ENCODE assay signal across 13 cellular contexts in genomic region chr19:18500376-18500775, GRCh38. TPM values are rescaled to one million over a fixed set of nuclear protein-coding genes. Genes with fewer than 3 reads are reported as not detected.
DNase-seq lines count a peak whose midpoint lies in the region; ATAC-seq, FAIRE-seq and TF ChIP-seq lines count a peak whose summit lies in the region.
"Had no signal": no experiment of that assay in that cellular context is flagged by ENCODE, and none has a peak within 500 bp of the region (broad histone marks: within the 10 kb centered on the region; RNA-seq: fewer than 3 reads in every experiment).

No MANE protein-coding gene starts in this region.

- H2BK20ac ChIP-seq in IMR-90 (ENCODE audit: low read depth, low read length) = no peak overlapping the region

- H3K4me3 ChIP-seq in IMR-90 (ENCODE audit: insufficient read depth, low read depth, low read length) (no peak overlapping the region), dorsolateral prefrontal cortex (no peak overlapping the region), neuronal stem cell (ENCODE audit: low read length in 2 of 2) (no peak overlapping the region), small intestine (ENCODE audit: low read depth in 1 of 2, low read length in 2 of 2) (no peak overlapping the region)

- no peak for ATAC-seq in IMR-90 (ENCODE audit: low read depth)

- H2AK5ac ChIP-seq in IMR-90 (ENCODE audit: low read depth, low read length) = no peak overlapping the region
- no peak overlapping the region for H2AK5ac ChIP-seq in neuronal stem cell (ENCODE audit: low read depth, low read length)

- H4K8ac ChIP-seq in IMR-90 (ENCODE audit: low read depth in 2 of 2, low read length in 2 of 2) (no peak overlapping the region), neuronal stem cell (ENCODE audit: low read depth, low read length) (no peak overlapping the region)

- H3K9me3 ChIP-seq in IMR-90 (ENCODE audit: control insufficient read depth, insufficient read depth, low read length) = no peaks in the 10 kb centered on the region
- H3K9me3 ChIP-seq in neuronal stem cell (replicated peaks in 1 of 2; ENCODE audit: control insufficient read depth in 2 of 2, insufficient read depth in 1 of 2, low read depth in 1 of 2, low read length in 2 of 2) = no peaks in the 10 kb centered on the region
- H3K9me3 ChIP-seq in small intestine (ENCODE audit: control insufficient read depth, low read depth) = no peaks in the 10 kb centered on the region

- no peak overlapping the region for H2AK9ac ChIP-seq in IMR-90 (replicated peaks; ENCODE audit: low read depth, low read length, poor library complexity)

- H3K4ac ChIP-seq in IMR-90 (ENCODE audit: low read depth, low read length) = no peak overlapping the region
- no peak overlapping the region for H3K4ac ChIP-seq in neuronal stem cell (ENCODE audit: low read length)

- peaks cover 14 to 100% of the 10 kb centered on the region in 2 experiments for H3K79me1 ChIP-seq in IMR-90 (ENCODE audit: low read depth in 1 of 2, low read length in 2 of 2)
- H3K79me1 ChIP-seq in neuronal stem cell (ENCODE audit: low read depth, low read length) = peaks cover 13% of the 10 kb centered on the region

- CTCF ChIA-PET in IMR-90 (lab: Yijun Ruan, JAX) = no interaction called here

- H2BK5ac ChIP-seq in IMR-90 (ENCODE audit: low read depth, low read length, poor library complexity, severe bottlenecking) (no peak overlapping the region), neuronal stem cell (ENCODE audit: low read length) (no peak overlapping the region)

- H3K23ac ChIP-seq in IMR-90 (ENCODE audit: low read depth, low read length) (0 out of 2 replicates have a peak overlapping the region, but pooled peaks have one; percentile 19), neuronal stem cell (ENCODE audit: low read depth, low read length, poor library complexity) (no peak overlapping the region)

- DNase-seq in IMR-90 (no peak), dorsolateral prefrontal cortex (no peak), neuronal stem cell (ENCODE audit: low spot score) (no peak), foreskin melanocyte (no peak), GM12892 (ENCODE audit: insufficient read length) (no peak), small intestine (no peak)
- DNase-seq in stimulated activated CD8-positive, alpha-beta memory T cell treated with anti-CD3 and anti-CD28 coated beads, Interleukin-4, amount 100 ng/mL, for 48 hours = no peak
- DNase-seq: activated CD8-positive, alpha-beta memory T cell treated with anti-CD3 and anti-CD28 coated beads for 24 hours; EL; Kasumi-1; naive B cell; NCI-H2029 had no signal

- H4K91ac ChIP-seq in IMR-90 (ENCODE audit: insufficient read depth, low read depth, low read length) = no peak overlapping the region
- no peak overlapping the region for H4K91ac ChIP-seq in neuronal stem cell (ENCODE audit: low read depth, low read length, poor library complexity)

- TF ChIP-seq POLR2A in IMR-90 (IDR thresholded peaks at IDR 0.05; ENCODE audit: low read depth, low read length) (no peak), GM12892 (IDR thresholded peaks at IDR 0.05; ENCODE audit: low read depth, low read length) (no peak)

- H2BK120ac ChIP-seq in IMR-90 (ENCODE audit: low read depth, low read length) = no peak overlapping the region
- peak overlapping the region; percentile 37 for H2BK120ac ChIP-seq in neuronal stem cell (ENCODE audit: low read depth, low read length)

- BruUV-seq in IMR-90 (replicated peaks; lab: Mats Ljungman, UMichigan) = no TSS peak

- no peak overlapping the region for H3K14ac ChIP-seq in IMR-90 (replicated peaks; ENCODE audit: low read depth, low read length)
- H3K14ac ChIP-seq in neuronal stem cell (ENCODE audit: low read length) = no peak overlapping the region

- TF ChIP-seq CTCF in 22Rv1 (IDR thresholded peaks at IDR 0.05) = no peak
- TF ChIP-seq CTCF in IMR-90 (conservative IDR thresholded peaks at IDR 0.05; ENCODE audit: low read depth, low read length) = no peak
- no peak for TF ChIP-seq CTCF in dorsolateral prefrontal cortex (IDR thresholded peaks at IDR 0.05 in 54 of 56, conservative IDR thresholded peaks at IDR 0.05 in 2 of 56; ENCODE audit: low read depth in 1 of 56, partially characterized antibody in 56 of 56)

- H3K27me3 ChIP-seq in IMR-90 (ENCODE audit: control insufficient read depth, insufficient read depth, low read length) = no peaks in the 10 kb centered on the region
- no peaks in the 10 kb centered on the region for H3K27me3 ChIP-seq in dorsolateral prefrontal cortex
- H3K27me3 ChIP-seq in neuronal stem cell (ENCODE audit: control insufficient read depth in 3 of 3, insufficient read depth in 3 of 3, low read depth in 1 of 3, low read length in 3 of 3) = peaks cover 0 to 2% (median 0%) of the 10 kb centered on the region in 3 experiments
- H3K27me3 ChIP-seq in small intestine (ENCODE audit: control insufficient read depth in 2 of 2, insufficient read depth in 2 of 2, low read length in 2 of 2) = no peaks in the 10 kb centered on the region

- peaks cover 23% of the 10 kb centered on the region for H3K4me1 ChIP-seq in IMR-90 (ENCODE audit: control insufficient read depth, insufficient read depth, low read length)
- H3K4me1 ChIP-seq in neuronal stem cell (ENCODE audit: control insufficient read depth in 2 of 2, insufficient read depth in 1 of 2, low read depth in 1 of 2, low read length in 2 of 2) = peaks cover 5 to 10% of the 10 kb centered on the region in 2 donors
- H3K4me1 ChIP-seq in small intestine (ENCODE audit: control insufficient read depth in 2 of 2, insufficient read depth in 1 of 2, low read depth in 1 of 2, low read length in 1 of 2) = peaks cover 20 to 36% of the 10 kb centered on the region in 2 donors

- dilution Hi-C loops in IMR-90 (cut with HindIII; ENCODE audit: low sequenced_read_pairs, unreplicated experiment) = no loop called here

- WGBS in IMR-90 (ENCODE audit: extremely low coverage in 2 of 2, insufficient read length in 1 of 2), 2 experiments = 80% methylated on average over 7 of the region's 7 CpGs; no CpG with 5 or more reads in 1 of the 2 experiments
- WGBS in neuronal stem cell (ENCODE audit: extremely low coverage in 2 of 2, insufficient read length in 2 of 2, insufficient replicate concordance in 1 of 2), 2 donors = no CpG with 5 or more reads among the region's 7 CpGs
- WGBS in small intestine, 3 donors = 64 to 79% (median 72%) methylated on average over 7 of the region's 7 CpGs

- H3K4me2 ChIP-seq in IMR-90 (ENCODE audit: low read depth, low read length) (no peak overlapping the region), neuronal stem cell (ENCODE audit: insufficient read depth, low read length, poor library complexity, severe bottlenecking) (no peak overlapping the region)

- FAIRE-seq in GM12892 (lab: Jason Lieb, UNC) (no peak), small intestine (lab: Jason Lieb, UNC) (no peak)

- H2BK15ac ChIP-seq in IMR-90 (ENCODE audit: low read depth, low read length) = no peak overlapping the region
- no peak overlapping the region for H2BK15ac ChIP-seq in neuronal stem cell (ENCODE audit: low read length)

- POLR2A ChIA-PET in IMR-90 (lab: Charles Lee; ENCODE audit: unreplicated experiment) = no interaction called here

- no peak overlapping the region for H2AFZ ChIP-seq in IMR-90 (replicated peaks; ENCODE audit: low read length, poor library complexity)
- no peak overlapping the region for H2AFZ ChIP-seq in neuronal stem cell (ENCODE audit: low read length)

- H4K5ac ChIP-seq in IMR-90 (ENCODE audit: low read depth, low read length) = no peak overlapping the region

- no peak overlapping the region for H3K18ac ChIP-seq in IMR-90 (ENCODE audit: low read depth, low read length)
- H3K18ac ChIP-seq in neuronal stem cell (ENCODE audit: low read length) = no peak overlapping the region

- in situ Hi-C loops in IMR-90 (cut with MboI; ENCODE audit: low sequenced_read_pairs) = no loop called here

- no peak overlapping the region for H3K9ac ChIP-seq in IMR-90 (ENCODE audit: low read depth, low read length)
- no peak overlapping the region for H3K9ac ChIP-seq in neuronal stem cell (ENCODE audit: low read depth, low read length, poor library complexity)

- peaks cover 67% of the 10 kb centered on the region for H3K9me1 ChIP-seq in IMR-90 (ENCODE audit: insufficient read depth, low read length)

- intact Hi-C loops in IMR-90 (cut with micrococcal nuclease) (no loop called here), dorsolateral prefrontal cortex (cut with DNase I) (no loop called here)

- H3K36me3 ChIP-seq in IMR-90 (ENCODE audit: control insufficient read depth, insufficient read depth, low read length) = no peaks in the 10 kb centered on the region
- no peaks in the 10 kb centered on the region for H3K36me3 ChIP-seq in neuronal stem cell (replicated peaks in 1 of 2; ENCODE audit: control insufficient read depth in 2 of 2, insufficient read depth in 2 of 2, low read length in 2 of 2)
- no peaks in the 10 kb centered on the region for H3K36me3 ChIP-seq in small intestine (ENCODE audit: control insufficient read depth in 2 of 2, insufficient read depth in 2 of 2, low read length in 2 of 2)

- peaks cover 100% of the 10 kb centered on the region for H4K20me1 ChIP-seq in IMR-90 (ENCODE audit: insufficient read depth, low read length)

- TF ChIP-seq RAD21 in IMR-90 (IDR thresholded peaks at IDR 0.05; ENCODE audit: low read length) = no peak

- no peak overlapping the region for H2BK12ac ChIP-seq in neuronal stem cell (ENCODE audit: low read length)

- no peak overlapping the region for H3K56ac ChIP-seq in IMR-90 (ENCODE audit: extremely low read depth, insufficient read depth, low read length)

- 0 out of 2 replicates have a peak overlapping the region, but pooled peaks have one; percentile 20 for H3K27ac ChIP-seq in 22Rv1
- H3K27ac ChIP-seq in IMR-90 (ENCODE audit: insufficient read depth, low read length) = no peak overlapping the region
- H3K27ac ChIP-seq in dorsolateral prefrontal cortex = peak overlapping the region in 33 of 59 donors; percentile 0 to 97 (median 74)
- no peak overlapping the region for H3K27ac ChIP-seq in neuronal stem cell (replicated peaks; ENCODE audit: low read length)
- H3K27ac ChIP-seq in small intestine (ENCODE audit: low read depth in 1 of 2, low read length in 1 of 2) = peak overlapping the region in 1 of 2 donors; percentile 24

RNA-seq across cellular contexts. Expression of gene ELL, which starts 21.5 kb away (rescaled TPM):
- 6.3 and 6.7 TPM in 2 replicates for total RNA-seq in IMR-90 (2012; rRNA removed)
- polyA plus RNA-seq in IMR-90 (2012; rRNA removed) = 13.1 and 15.0 TPM in 2 replicates
- polyA plus RNA-seq in IMR-90 (2012; cell fraction: cytosol; rRNA removed) = 6.3 and 15.8 TPM in 2 replicates
- 23.8 and 42.6 TPM in 2 replicates for polyA plus RNA-seq in IMR-90 (2012; cell fraction: nucleus; rRNA removed; ENCODE audit: low replicate concordance)
- 10 to 100 TPM in 119 of 120 experiments, 1 to 10 TPM in 1; 9.4 to 22.3 (median 15.4) TPM for total RNA-seq in dorsolateral prefrontal cortex
- polyA plus RNA-seq in neuronal stem cell (2013, experiment 1 of 2) = 5.2 TPM
- polyA plus RNA-seq in neuronal stem cell (2013, experiment 2 of 2) = 5.2 TPM
- 5.1 TPM for polyA plus RNA-seq in GM12892 (2012; ENCODE audit: missing spikeins)
- 10 to 100 TPM in 1 of 3 donors, 1 to 10 TPM in 2; 8.6 to 11.4 (median 9.5) TPM for polyA plus RNA-seq in small intestine

RNA-seq across cellular contexts. Expression of gene FKBP8, which starts 43.0 kb away (rescaled TPM):
- 134 and 153 TPM in 2 replicates for total RNA-seq in IMR-90 (2012; rRNA removed)
- polyA plus RNA-seq in IMR-90 (2012; rRNA removed) = 289 and 312 TPM in 2 replicates
- 290 and 383 TPM in 2 replicates for polyA plus RNA-seq in IMR-90 (2012; cell fraction: cytosol; rRNA removed)
- 283 and 393 TPM in 2 replicates for polyA plus RNA-seq in IMR-90 (2012; cell fraction: nucleus; rRNA removed; ENCODE audit: low replicate concordance)
- total RNA-seq in dorsolateral prefrontal cortex = 100 to 1,000 TPM; 391 to 680 (median 539) TPM
- polyA plus RNA-seq in neuronal stem cell (2013, experiment 1 of 2) = 215 TPM
- 207 TPM for polyA plus RNA-seq in neuronal stem cell (2013, experiment 2 of 2)
- polyA plus RNA-seq in GM12892 (2012; ENCODE audit: missing spikeins) = 80.5 TPM
- polyA plus RNA-seq in small intestine = 100 to 1,000 TPM; 175 to 189 (median 185) TPM

RNA-seq across cellular contexts. Expression of gene KXD1, which starts 57.3 kb away (rescaled TPM):
- total RNA-seq in IMR-90 (2012; rRNA removed) (66.7 and 89.2 TPM in 2 replicates), dorsolateral prefrontal cortex (10 to 100 TPM; 46.5 to 90.8 (median 64.8) TPM)
- polyA plus RNA-seq in IMR-90 (2012; rRNA removed) (196 and 253 TPM in 2 replicates), small intestine (10 to 100 TPM; 72.3 to 81.3 (median 78.1) TPM)
- 76.4 and 143 TPM in 2 replicates for polyA plus RNA-seq in IMR-90 (2012; cell fraction: cytosol; rRNA removed)
- 116 and 178 TPM in 2 replicates for polyA plus RNA-seq in IMR-90 (2012; cell fraction: nucleus; rRNA removed; ENCODE audit: low replicate concordance)
- 150 TPM for polyA plus RNA-seq in neuronal stem cell (2013, experiment 1 of 2)
- 148 TPM for polyA plus RNA-seq in neuronal stem cell (2013, experiment 2 of 2)
- 98.8 TPM for polyA plus RNA-seq in GM12892 (2012; ENCODE audit: missing spikeins)

Comparison
In these comparisons a context has a peak if more than half of its experiments do, and no peak if none do; other contexts are left out.
1. H3K27ac ChIP-seq: peak in 22Rv1 (single experiment) and dorsolateral prefrontal cortex (33 of 59); none in IMR-90 (single experiment) and neuronal stem cell (single experiment).